22 cellular contexts compared by ENCODE assay signal in the genomic region with DNA sequence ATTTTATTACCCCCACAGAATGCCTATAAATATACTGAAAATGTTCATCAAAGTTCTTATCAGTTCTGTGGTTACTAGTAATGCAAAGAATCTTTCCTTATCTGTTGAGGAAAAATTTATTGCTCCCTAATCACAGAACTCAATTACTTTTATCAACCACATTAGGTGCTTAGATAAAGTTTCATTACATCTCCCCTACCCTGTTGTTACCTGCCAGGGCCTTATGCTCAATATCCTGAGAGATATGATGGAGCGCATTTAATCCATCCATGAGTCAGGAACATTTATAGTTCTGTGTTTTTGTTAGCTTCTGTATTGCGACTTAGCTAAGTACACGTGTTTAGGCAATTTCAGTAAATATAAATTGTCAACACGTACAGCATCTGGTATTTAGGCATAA.
"Had no signal": no experiment of that assay in that cellular context is flagged by ENCODE, and none has a peak within 500 bp of the region (broad histone marks: within the 10 kb centered on the region; RNA-seq: fewer than 3 reads in every experiment).

No MANE protein-coding gene starts in this region.

- DNase-seq: activated CD4-positive, alpha-beta T cell treated with anti-CD3 and anti-CD28 coated beads for 4 hours; activated CD8-positive, alpha-beta memory T cell treated with anti-CD3 and anti-CD28 coated beads, Interleukin-2, amount 50 U/mL, for 4 hours; activated CD8-positive, alpha-beta T cell treated with anti-CD3 and anti-CD28 coated beads for 36 hours; activated gamma-delta T cell treated with Interleukin-2 at 50 U/mL for 16 hours; activated naive CD4-positive, alpha-beta T cell treated with anti-CD3 and anti-CD28 coated beads, Interleukin-2, amount 10 ng/mL, durations not matched to agents 7 days and 5 days; activated naive CD8-positive, alpha-beta T cell treated with anti-CD3 and anti-CD28 coated beads for 36 hours; activated T-cell treated with anti-CD3 and anti-CD28 coated beads, Interleukin-2, amount 50 U/mL, for 72 hours; anterior cingulate cortex; caudate nucleus; Kasumi-1; NCI-H1048; NCI-H146; NCI-H2029; NCI-H446; NCI-H524; Peyer's patch; Right ventricle myocardium superior; SJCRH30; SK-N-SH; T-helper 1 cell; WERI-Rb-1 had no signal

- ATAC-seq: activated CD4-positive, CD25-positive, alpha-beta regulatory T cell treated with anti-CD3 and anti-CD28 coated beads, Interleukin-2, amount 50 U/mL, for 24 hours; activated CD8-positive, alpha-beta T cell treated with anti-CD3 and anti-CD28 coated beads for 36 hours; activated T-cell treated with anti-CD3 and anti-CD28 coated beads, Interleukin-2, amount 50 U/mL, for 72 hours had no signal
